In the genomic region with DNA sequence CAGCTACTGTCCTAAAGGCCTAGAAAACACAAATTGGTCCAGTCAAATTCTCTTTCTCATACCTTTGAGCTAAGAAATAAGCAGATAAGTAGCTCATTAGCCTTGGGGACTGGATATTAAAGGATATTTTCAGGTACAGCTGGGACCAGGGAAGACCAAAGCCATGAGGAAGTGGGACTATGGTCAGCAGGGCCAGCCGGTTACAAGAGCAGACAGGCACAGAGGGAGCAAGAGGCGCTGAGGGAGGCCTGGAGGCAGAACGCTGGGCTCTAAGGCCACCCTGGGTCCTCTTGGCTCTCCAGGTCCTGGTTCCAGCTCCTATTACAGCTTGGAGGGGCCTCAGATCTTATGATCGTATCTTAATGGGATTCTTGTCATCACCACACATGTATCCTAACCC, we compare ENCODE assay signal across 9 cellular contexts.
DNase-seq lines count a peak whose midpoint lies in the region; ATAC-seq and TF ChIP-seq lines count a peak whose summit lies in the region.
"Had no signal": no experiment of that assay in that cellular context is flagged by ENCODE, and none has a peak within 500 bp of the region (broad histone marks: within the 10 kb centered on the region; RNA-seq: fewer than 3 reads in every experiment).

No MANE protein-coding gene starts in this region.

- dilution Hi-C loops in mammary epithelial cell (cut with HindIII; ENCODE audit: low sequenced_read_pairs), result no loop called here

- CTCF ChIA-PET in mammary epithelial cell (lab: Charles Lee; ENCODE audit: low non-redundant PET) (interaction anchor here (0.6 kb wide), 1 partner anchor 16 kb away, joined by 5 read pairs; no protein-coding TSS in a partner anchor), MCF 10A (lab: Yijun Ruan, JAX) (interaction anchor here (0.5 to 1.4 kb wide), 3 partner anchors 49 to 570 kb away, joined by 3 to 4 read pairs (median 3); no protein-coding TSS in a partner anchor)

- no peak overlapping the region for H3K4me3 ChIP-seq in mammary epithelial cell (replicated peaks in 1 of 3; ENCODE audit: insufficient read depth in 1 of 3, low read depth in 2 of 3, low read length in 3 of 3)
- H3K4me3 ChIP-seq in esophagus muscularis mucosa, result no peak overlapping the region

- H3K4me2 ChIP-seq in mammary epithelial cell (ENCODE audit: insufficient read depth, low read depth, low read length), result no peak overlapping the region

- TF ChIP-seq EP300 in esophagus muscularis mucosa (IDR thresholded peaks at IDR 0.05), result no peak

- no peak for TF ChIP-seq POLR2A in esophagus muscularis mucosa (IDR thresholded peaks at IDR 0.05; ENCODE audit: low read depth)

- H3K4me3 Mint-ChIP-seq in MCF 10A (ENCODE audit: unreplicated experiment), result no peak overlapping the region
- H3K4me3 Mint-ChIP-seq in stimulated activated naive B cell treated with anti-CD40 and anti-IgM and Interleukin-4, amounts not matched to agents 10 μg/mL and 1 μg/mL and 100 μg/mL, for 72 hours, result no peak overlapping the region
- H3K4me3 Mint-ChIP-seq in activated naive CD8-positive, alpha-beta T cell treated with anti-CD3 and anti-CD28 coated beads for 36 hours, result no peak overlapping the region
- H3K4me3 Mint-ChIP-seq: CD4-positive, CD25-positive, alpha-beta regulatory T cell had no signal

- no peaks in the 10 kb centered on the region for H3K9me3 Mint-ChIP-seq in MCF 10A (ENCODE audit: unreplicated experiment)
- H3K9me3 Mint-ChIP-seq in stimulated activated naive B cell treated with anti-CD40 and anti-IgM and Interleukin-4, amounts not matched to agents 10 μg/mL and 1 μg/mL and 100 μg/mL, for 72 hours, result no peaks in the 10 kb centered on the region
- H3K9me3 Mint-ChIP-seq in activated naive CD8-positive, alpha-beta T cell treated with anti-CD3 and anti-CD28 coated beads for 36 hours, result no peaks in the 10 kb centered on the region
- H3K9me3 Mint-ChIP-seq: CD4-positive, CD25-positive, alpha-beta regulatory T cell had no signal

- DNase-seq in mammary epithelial cell, result no peak
- no peak for DNase-seq in MCF 10A (ENCODE audit: unreplicated experiment)
- DNase-seq in esophagus muscularis mucosa (ENCODE audit: extremely low spot score), result peak; percentile 62
- DNase-seq in stimulated activated naive B cell treated with anti-CD40 and anti-IgM and Interleukin-4, amounts not matched to agents 10 μg/mL and 1 μg/mL and 100 μg/mL, for 72 hours, result no peak
- DNase-seq in hypothalamus (lab: John Stamatoyannopoulos, UW), result no peak
- no peak for DNase-seq in NCI-H1694 treated with DMSO at 0.1 percent for 48 hours (lab: John Stamatoyannopoulos, UW)
- no peak for DNase-seq in activated naive CD8-positive, alpha-beta T cell treated with anti-CD3 and anti-CD28 coated beads for 36 hours
- DNase-seq: CD4-positive, CD25-positive, alpha-beta regulatory T cell had no signal

- H3K36me3 Mint-ChIP-seq in MCF 10A (ENCODE audit: insufficient read depth, unreplicated experiment), result peaks cover 4% of the 10 kb centered on the region
- H3K36me3 Mint-ChIP-seq in stimulated activated naive B cell treated with anti-CD40 and anti-IgM and Interleukin-4, amounts not matched to agents 10 μg/mL and 1 μg/mL and 100 μg/mL, for 72 hours, result no peaks in the 10 kb centered on the region
- no peaks in the 10 kb centered on the region for H3K36me3 Mint-ChIP-seq in activated naive CD8-positive, alpha-beta T cell treated with anti-CD3 and anti-CD28 coated beads for 36 hours
- H3K36me3 Mint-ChIP-seq: CD4-positive, CD25-positive, alpha-beta regulatory T cell had no signal

- POLR2A ChIA-PET in MCF 10A (lab: Yijun Ruan, JAX), result no interaction called here

- no peak overlapping the region for H3K9ac ChIP-seq in mammary epithelial cell (ENCODE audit: insufficient read depth, low read length)

- in situ Hi-C loops in mammary epithelial cell (cut with MboI; ENCODE audit: low sequenced_read_pairs in 2 of 2), result no loop called here

- no peaks in the 10 kb centered on the region for H3K9me3 ChIP-seq in mammary epithelial cell (replicated peaks; ENCODE audit: insufficient read depth, low read length)
- H3K9me3 ChIP-seq in esophagus muscularis mucosa, result no peaks in the 10 kb centered on the region

- no peak overlapping the region for H3K27ac Mint-ChIP-seq in MCF 10A (ENCODE audit: low read depth, unreplicated experiment)
- H3K27ac Mint-ChIP-seq in stimulated activated naive B cell treated with anti-CD40 and anti-IgM and Interleukin-4, amounts not matched to agents 10 μg/mL and 1 μg/mL and 100 μg/mL, for 72 hours, result peak overlapping the region; percentile 68
- no peak overlapping the region for H3K27ac Mint-ChIP-seq in activated naive CD8-positive, alpha-beta T cell treated with anti-CD3 and anti-CD28 coated beads for 36 hours

- peaks cover 11% of the 10 kb centered on the region for H3K4me1 Mint-ChIP-seq in MCF 10A (ENCODE audit: insufficient read depth, unreplicated experiment)
- H3K4me1 Mint-ChIP-seq in stimulated activated naive B cell treated with anti-CD40 and anti-IgM and Interleukin-4, amounts not matched to agents 10 μg/mL and 1 μg/mL and 100 μg/mL, for 72 hours, result peaks cover 17 to 30% of the 10 kb centered on the region in 2 donors
- H3K4me1 Mint-ChIP-seq in activated naive CD8-positive, alpha-beta T cell treated with anti-CD3 and anti-CD28 coated beads for 36 hours, result no peaks in the 10 kb centered on the region

- H3K27me3 ChIP-seq in mammary epithelial cell (ENCODE audit: insufficient read depth, low read length), result no peaks in the 10 kb centered on the region
- H3K27me3 ChIP-seq in esophagus muscularis mucosa, result no peaks in the 10 kb centered on the region

- TF ChIP-seq CTCF in mammary epithelial cell (conservative IDR thresholded peaks at IDR 0.05 in 1 of 2, IDR thresholded peaks at IDR 0.05 in 1 of 2; ENCODE audit: extremely low read depth in 1 of 2, insufficient read depth in 1 of 2, low read depth in 1 of 2, low read length in 2 of 2), result no peak
- no peak for TF ChIP-seq CTCF in MCF 10A (IDR thresholded peaks at IDR 0.05; ENCODE audit: unreplicated experiment)
- TF ChIP-seq CTCF in esophagus muscularis mucosa (IDR thresholded peaks at IDR 0.05), result no peak

- whole genome bisulfite sequencing in mammary epithelial cell (ENCODE audit: low coverage, missing lambda C conversion rate), result 100% methylated on average over 4 of the region's 4 CpGs
- WGBS in esophagus muscularis mucosa, result 96% methylated on average over 4 of the region's 4 CpGs

- no peak for ATAC-seq in stimulated activated naive B cell treated with anti-CD40 and anti-IgM and Interleukin-4, amounts not matched to agents 10 μg/mL and 1 μg/mL and 100 μg/mL, for 72 hours (replicated peaks)

- H3K36me3 ChIP-seq in mammary epithelial cell (ENCODE audit: insufficient read depth, low read length) (no peaks in the 10 kb centered on the region), esophagus muscularis mucosa (no peaks in the 10 kb centered on the region)

- intact Hi-C loops in mammary epithelial cell (cut with micrococcal nuclease) (no loop called here), MCF 10A (cut with micrococcal nuclease) (no loop called here), esophagus muscularis mucosa (cut with DNase I) (no loop called here)

- H3K4me1 ChIP-seq in mammary epithelial cell (ENCODE audit: insufficient read depth, low read length) (peaks cover 22% of the 10 kb centered on the region), esophagus muscularis mucosa (peaks cover 0 to 8% (median 7%) of the 10 kb centered on the region in 4 donors)

- H3K27me3 Mint-ChIP-seq in MCF 10A (ENCODE audit: insufficient read depth, unreplicated experiment), result no peaks in the 10 kb centered on the region
- H3K27me3 Mint-ChIP-seq in stimulated activated naive B cell treated with anti-CD40 and anti-IgM and Interleukin-4, amounts not matched to agents 10 μg/mL and 1 μg/mL and 100 μg/mL, for 72 hours, result no peaks in the 10 kb centered on the region
- H3K27me3 Mint-ChIP-seq in activated naive CD8-positive, alpha-beta T cell treated with anti-CD3 and anti-CD28 coated beads for 36 hours, result peaks cover 3% of the 10 kb centered on the region
- H3K27me3 Mint-ChIP-seq: CD4-positive, CD25-positive, alpha-beta regulatory T cell had no signal

- BruUV-seq in mammary epithelial cell (replicated peaks; lab: Mats Ljungman, UMichigan), result no TSS peak
- no TSS peak for BruUV-seq in MCF 10A (replicated peaks; lab: Mats Ljungman, UMichigan)

- no peaks in the 10 kb centered on the region for H4K20me1 ChIP-seq in mammary epithelial cell (ENCODE audit: insufficient read depth, low read length)

- H3K27ac ChIP-seq in mammary epithelial cell (ENCODE audit: insufficient read depth, low read depth, low read length), result peak overlapping the region; percentile 8
- no peak overlapping the region for H3K27ac ChIP-seq in esophagus muscularis mucosa (replicated peaks in 1 of 4)
- H3K27ac ChIP-seq: 22Rv1 had no signal

- H2AFZ ChIP-seq in mammary epithelial cell (ENCODE audit: low read depth, low read length), result peak overlapping the region; percentile 61

- no peaks in the 10 kb centered on the region for H3K79me2 ChIP-seq in mammary epithelial cell (ENCODE audit: insufficient read depth, low read length)
